29 cellular contexts compared by ENCODE assay signal in the genomic region with DNA sequence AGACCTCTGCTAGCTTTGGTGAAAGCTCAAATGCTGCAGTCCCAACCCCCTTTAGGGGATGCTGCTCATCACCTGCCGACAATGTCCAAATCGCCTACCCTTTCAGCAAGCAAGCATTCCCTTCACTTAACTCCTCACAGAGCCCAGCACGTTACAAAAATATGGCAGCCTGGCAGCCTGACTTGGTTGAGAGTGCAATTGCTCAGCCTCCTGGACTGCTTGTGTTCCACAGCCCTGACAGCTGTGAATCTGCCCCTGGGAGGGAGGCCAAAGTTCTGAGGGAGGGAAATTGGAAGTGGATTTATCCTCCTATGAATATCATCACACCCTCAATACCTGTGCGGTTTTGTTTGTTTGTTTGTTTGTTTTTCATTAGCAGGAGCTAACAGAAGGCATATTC.
"Had no signal": no experiment of that assay in that cellular context is flagged by ENCODE, and none has a peak within 500 bp of the region (broad histone marks: within the 10 kb centered on the region; RNA-seq: fewer than 3 reads in every experiment).

No MANE protein-coding gene starts in this region.

- H3K4me3 ChIP-seq: lower lobe of right lung, neural progenitor cell, right atrium auricular region, right lobe of liver, skin epidermis, stomach, testis, thyroid gland, transverse colon, upper lobe of left lung, vagina had no signal

- H3K9ac ChIP-seq: neural progenitor cell, parathyroid adenoma had no signal

- H3K36me3 Mint-ChIP-seq: mesothelial cell of epicardium, neural progenitor cell had no signal

- H3K4me2 ChIP-seq: neural progenitor cell had no signal

- ATAC-seq: left cardiac atrium; left lobe of liver; lower lobe of right lung; naive thymus-derived CD8-positive, alpha-beta T cell; right lobe of liver; stimulated activated naive B cell treated with anti-CD40 and anti-IgM and Interleukin-4, amounts not matched to agents 10 μg/mL and 1 μg/mL and 100 μg/mL, for 72 hours; stimulated activated naive CD8-positive, alpha-beta T cell treated with anti-CD3 and anti-CD28 coated beads, Interleukin-15, Interleukin-2, amounts not matched to agents 100 U/mL and 50 U/mL, for 24 hours had no signal

- H3K4me1 Mint-ChIP-seq: mesothelial cell of epicardium, nephron had no signal

- DNase-seq: hippocampal formation; kidney glomerular epithelial cell; left cardiac atrium; lower lobe of right lung; mammary epithelial cell; mesendoderm; naive thymus-derived CD8-positive, alpha-beta T cell; occipital lobe; right lobe of liver; stimulated activated CD4-positive, alpha-beta T cell treated with anti-CD3 and anti-CD28 coated beads, Interleukin-12 subunit alpha, Interleukin-12 subunit beta, amount 100 ng/mL, for 4 hours; stimulated activated CD4-positive, alpha-beta T cell treated with anti-CD3 and anti-CD28 coated beads, Interleukin-15, amount 100 ng/mL, for 24 hours; stimulated activated CD4-positive, alpha-beta T cell treated with anti-CD3 and anti-CD28 coated beads, Interleukin-2, amount 100 ng/mL, for 24 hours; stimulated activated CD4-positive, alpha-beta T cell treated with anti-CD3 and anti-CD28 coated beads, Interleukin-4, amount 100 ng/mL, for 1 hour; stimulated activated naive B cell treated with anti-CD40 and anti-IgM and Interleukin-4, amounts not matched to agents 10 μg/mL and 1 μg/mL and 100 μg/mL, for 72 hours; stimulated activated naive CD8-positive, alpha-beta T cell treated with anti-CD3 and anti-CD28 coated beads, Interleukin-15, Interleukin-2, amounts not matched to agents 100 U/mL and 50 U/mL, for 24 hours; stomach; testis; thyroid gland; transverse colon; upper lobe of left lung had no signal

- H2AFZ ChIP-seq: neural progenitor cell, parathyroid adenoma had no signal

- H3K27me3 Mint-ChIP-seq: naive thymus-derived CD8-positive, alpha-beta T cell; stimulated activated naive B cell treated with anti-CD40 and anti-IgM and Interleukin-4, amounts not matched to agents 10 μg/mL and 1 μg/mL and 100 μg/mL, for 72 hours had no signal

- H3K27me3 ChIP-seq: neural progenitor cell, neutrophil, right atrium auricular region, right lobe of liver, stomach, testis, thyroid gland, transverse colon, upper lobe of left lung, vagina had no signal

- H3K9me3 ChIP-seq: neutrophil, testis, thyroid gland, vagina had no signal

- H3K79me2 ChIP-seq: parathyroid adenoma had no signal

- H3K27ac Mint-ChIP-seq: mesothelial cell of epicardium; nephron; neural progenitor cell; stimulated activated naive B cell treated with anti-CD40 and anti-IgM and Interleukin-4, amounts not matched to agents 10 μg/mL and 1 μg/mL and 100 μg/mL, for 72 hours had no signal

- H3K4me1 ChIP-seq: lower lobe of right lung, neural progenitor cell, right atrium auricular region, stomach, testis, thyroid gland, transverse colon, upper lobe of left lung, vagina had no signal

- H3K4me3 Mint-ChIP-seq: mesothelial cell of epicardium; naive thymus-derived CD8-positive, alpha-beta T cell; nephron; neural progenitor cell; stimulated activated naive B cell treated with anti-CD40 and anti-IgM and Interleukin-4, amounts not matched to agents 10 μg/mL and 1 μg/mL and 100 μg/mL, for 72 hours had no signal

- H3K36me3 ChIP-seq: lower lobe of right lung, neural progenitor cell, neutrophil, right atrium auricular region, right lobe of liver, stomach, thyroid gland, transverse colon, upper lobe of left lung, vagina had no signal

- H3K27ac ChIP-seq: lower lobe of right lung, neural progenitor cell, neutrophil, parathyroid adenoma, right atrium auricular region, right lobe of liver, skin epidermis, stomach, testis, thyroid gland, transverse colon, upper lobe of left lung, vagina had no signal
